Comparison of ENCODE assay signal across 8 cellular contexts in genomic region chr9:1009101-1009707, GRCh38. TPM values are rescaled to one million over a fixed set of nuclear protein-coding genes. Genes with fewer than 3 reads are reported as not detected.
DNase-seq lines count a peak whose midpoint lies in the region; ATAC-seq, FAIRE-seq and TF ChIP-seq lines count a peak whose summit lies in the region.

No MANE protein-coding gene starts in this region.

- H3K4me1 ChIP-seq in ovary (ENCODE audit: insufficient read depth) = no peaks in the 10 kb centered on the region
- H3K4me1 ChIP-seq in transverse colon = peaks cover 0 to 6% (median 0%) of the 10 kb centered on the region in 4 donors

- TF ChIP-seq CTCF in ovary (IDR thresholded peaks at IDR 0.05) = peak in 2 of 3 donors; percentile 24 to 36
- peak; percentile 91 to 99 (median 97) for TF ChIP-seq CTCF in transverse colon (IDR thresholded peaks at IDR 0.05)

- H3K9me3 Mint-ChIP-seq in activated T-helper 17 cell treated with anti-CD3 and anti-CD28 coated beads, Interleukin-2, amount 50 U/mL, for 72 hours = no peaks in the 10 kb centered on the region

- intact Hi-C loops in ovary (cut with DNase I) = loop anchor here in 1 of 4 donors (10.0 kb wide), 1 partner anchor 624 kb away; no protein-coding TSS in a partner anchor
- intact Hi-C loops in transverse colon (cut with DNase I; ENCODE audit: low total_unique reads) = no loop called here

- peak; percentile 63 for DNase-seq in G401 (ENCODE audit: low spot score)
- DNase-seq in RPMI8226 = peak; percentile 83
- peak; percentile 30 to 58 for DNase-seq in frontal cortex (ENCODE audit: low spot score in 2 of 2)
- peak; percentile 38 to 85 (median 66) for DNase-seq in ovary
- peak; percentile 88 for DNase-seq in transverse colon

- TF ChIP-seq EP300 in Ishikawa (IDR thresholded peaks at IDR 0.05; ENCODE audit: borderline replicate concordance) = no peak
- TF ChIP-seq EP300 in ovary (IDR thresholded peaks at IDR 0.05) = no peak
- no peak for TF ChIP-seq EP300 in transverse colon (IDR thresholded peaks at IDR 0.05; ENCODE audit: low read depth)

- H3K27ac Mint-ChIP-seq in activated T-helper 17 cell treated with anti-CD3 and anti-CD28 coated beads, Interleukin-2, amount 50 U/mL, for 72 hours = no peak overlapping the region

- H3K27me3 Mint-ChIP-seq in activated T-helper 17 cell treated with anti-CD3 and anti-CD28 coated beads, Interleukin-2, amount 50 U/mL, for 72 hours = peaks cover 19% of the 10 kb centered on the region

- H3K36me3 Mint-ChIP-seq in activated T-helper 17 cell treated with anti-CD3 and anti-CD28 coated beads, Interleukin-2, amount 50 U/mL, for 72 hours (ENCODE audit: low read depth) = no peaks in the 10 kb centered on the region

- H3K27ac ChIP-seq in ovary = no peak overlapping the region
- H3K27ac ChIP-seq in transverse colon = no peak overlapping the region

- no peak for TF ChIP-seq POLR2A in ovary (IDR thresholded peaks at IDR 0.05)
- TF ChIP-seq POLR2A in transverse colon (IDR thresholded peaks at IDR 0.05) = no peak

- H3K9me3 ChIP-seq in ovary (no peaks in the 10 kb centered on the region), transverse colon (no peaks in the 10 kb centered on the region)

- 7 to 8% (median 7%) methylated on average over 14 of the region's 14 CpGs for WGBS in ovary, 3 donors
- WGBS in transverse colon (ENCODE audit: low coverage in 1 of 2), 2 donors = 7 to 8% methylated on average over 14 of the region's 14 CpGs

- ATAC-seq in GM21717 (IDR thresholded peaks at IDR 0.05; ENCODE audit: unreplicated experiment) = peak; percentile 98
- peak; percentile 96 for ATAC-seq in activated T-helper 17 cell treated with anti-CD3 and anti-CD28 coated beads, Interleukin-2, amount 50 U/mL, for 72 hours (replicated peaks)

- in situ Hi-C loops in G401 (cut with HindIII; ENCODE audit: low sequenced_read_pairs) (no loop called here), transverse colon (cut with MboI; ENCODE audit: low pct_ligation_motif_present in 1 of 4, low pct_unique_long_range_greater_than_20kb in 1 of 4, low sequenced_read_pairs in 3 of 4) (loop anchor here (5.0 to 25.0 kb wide), 3 partner anchors 114 to 397 kb away; no protein-coding TSS in a partner anchor)

- H3K4me3 ChIP-seq in ovary = no peak overlapping the region
- no peak overlapping the region for H3K4me3 ChIP-seq in transverse colon

- TF ChIP-seq RAD21 in Ishikawa (IDR thresholded peaks at IDR 0.05; ENCODE audit: low read depth) = peak; percentile 83

- H3K27me3 ChIP-seq in ovary (no peaks in the 10 kb centered on the region), transverse colon (peaks cover 42% of the 10 kb centered on the region)

- H3K4me1 Mint-ChIP-seq in activated T-helper 17 cell treated with anti-CD3 and anti-CD28 coated beads, Interleukin-2, amount 50 U/mL, for 72 hours = no peaks in the 10 kb centered on the region

- H3K36me3 ChIP-seq in ovary (no peaks in the 10 kb centered on the region), transverse colon (no peaks in the 10 kb centered on the region)

- FAIRE-seq in frontal cortex (lab: Jason Lieb, UNC) = peak; percentile 72

- H3K4me3 Mint-ChIP-seq in activated T-helper 17 cell treated with anti-CD3 and anti-CD28 coated beads, Interleukin-2, amount 50 U/mL, for 72 hours = no peak overlapping the region

TF ChIP-seq in Ishikawa, 13 proteins besides CTCF, POLR2A, EP300 and RAD21:
- no peak for TF ChIP-seq EGR1 (IDR thresholded peaks at IDR 0.05)
- no peak for TF ChIP-seq CEBPB (IDR thresholded peaks at IDR 0.05)
- TF ChIP-seq NFIC (IDR thresholded peaks at IDR 0.05) = peak; percentile 84
- TF ChIP-seq MAX (IDR thresholded peaks at IDR 0.05) = no peak
- TF ChIP-seq YY1 (IDR thresholded peaks at IDR 0.05; ENCODE audit: low read depth) = 0 out of 2 replicates have a peak, but pooled peaks have one; percentile 21

RNA-seq across cellular contexts. Expression of gene DMRT3, which starts 32.7 kb away (rescaled TPM):
- not detected in 2 replicates for total RNA-seq in G401 (2014; rRNA removed; shearing (Covaris generic))
- not detected for total RNA-seq in activated T-helper 17 cell treated with anti-CD3 and anti-CD28 coated beads, Interleukin-2, amount 50 U/mL, for 72 hours
- total RNA-seq in frontal cortex (not detected), ovary (not detected), transverse colon (not detected)
- polyA plus RNA-seq in ovary = under 1 TPM in 1 of 2 donors, not detected in 1; 0.17 TPM

RNA-seq across cellular contexts. Expression of gene DMRT2, which starts 41.0 kb away (rescaled TPM):
- total RNA-seq in G401 (2014; rRNA removed; shearing (Covaris generic)) = not detected in 2 replicates
- total RNA-seq in activated T-helper 17 cell treated with anti-CD3 and anti-CD28 coated beads, Interleukin-2, amount 50 U/mL, for 72 hours = not detected
- total RNA-seq in frontal cortex (not detected), ovary (under 1 TPM in 1 of 7 donors, not detected in 6; 0.17 TPM), transverse colon (1 to 10 TPM; 1.1 to 3.8 (median 2.4) TPM)
- polyA plus RNA-seq in ovary = under 1 TPM in 1 of 2 donors, not detected in 1; 0.10 TPM
